Comparison of ENCODE assay signal across 1 cellular context in the genomic region with DNA sequence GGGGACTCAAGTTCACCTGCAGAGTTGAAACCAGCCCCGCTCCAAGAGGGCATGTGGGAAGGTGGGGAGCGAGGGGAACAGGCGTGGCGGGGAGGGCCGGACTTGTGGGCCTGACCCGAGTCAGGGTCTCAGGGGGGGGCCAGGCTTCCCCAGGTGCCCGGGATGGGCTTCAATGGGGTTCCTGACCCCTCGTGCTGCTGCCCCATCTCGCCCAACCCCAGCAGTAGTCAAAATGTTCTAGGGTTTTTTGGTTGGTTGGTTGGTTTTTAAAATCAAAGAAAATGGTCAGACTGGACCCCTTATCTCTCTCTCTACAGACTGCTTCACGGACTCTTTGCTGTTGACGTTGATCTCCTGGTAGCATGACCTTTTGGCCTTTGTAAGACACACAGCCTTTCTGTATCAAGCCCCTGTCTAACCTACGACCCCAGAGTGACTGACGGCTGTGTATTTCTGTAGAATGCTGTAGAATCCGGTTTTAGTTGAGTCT.
TF ChIP-seq lines count a peak whose summit lies in the region.

No MANE protein-coding gene starts in this region.

TF ChIP-seq in SK-N-SH, 30 proteins besides CTCF, POLR2A, EP300 and RAD21 (continued from another document):
- TF ChIP-seq, protein P1, sequence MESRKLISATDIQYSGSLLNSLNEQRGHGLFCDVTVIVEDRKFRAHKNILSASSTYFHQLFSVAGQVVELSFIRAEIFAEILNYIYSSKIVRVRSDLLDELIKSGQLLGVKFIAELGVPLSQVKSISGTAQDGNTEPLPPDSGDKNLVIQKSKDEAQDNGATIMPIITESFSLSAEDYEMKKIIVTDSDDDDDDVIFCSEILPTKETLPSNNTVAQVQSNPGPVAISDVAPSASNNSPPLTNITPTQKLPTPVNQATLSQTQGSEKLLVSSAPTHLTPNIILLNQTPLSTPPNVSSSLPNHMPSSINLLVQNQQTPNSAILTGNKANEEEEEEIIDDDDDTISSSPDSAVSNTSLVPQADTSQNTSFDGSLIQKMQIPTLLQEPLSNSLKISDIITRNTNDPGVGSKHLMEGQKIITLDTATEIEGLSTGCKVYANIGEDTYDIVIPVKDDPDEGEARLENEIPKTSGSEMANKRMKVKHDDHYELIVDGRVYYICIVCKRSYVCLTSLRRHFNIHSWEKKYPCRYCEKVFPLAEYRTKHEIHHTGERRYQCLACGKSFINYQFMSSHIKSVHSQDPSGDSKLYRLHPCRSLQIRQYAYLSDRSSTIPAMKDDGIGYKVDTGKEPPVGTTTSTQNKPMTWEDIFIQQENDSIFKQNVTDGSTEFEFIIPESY (IDR thresholded peaks at IDR 0.05; ENCODE audit: borderline replicate concordance, low read depth): no peak
